Comparison of ENCODE assay signal across 8 cellular contexts in genomic region chr16:87635541-87636049, GRCh38. TPM values are rescaled to one million over a fixed set of nuclear protein-coding genes. Genes with fewer than 3 reads are reported as not detected.
DNase-seq lines count a peak whose midpoint lies in the region; ATAC-seq and TF ChIP-seq lines count a peak whose summit lies in the region.

No MANE protein-coding gene starts in this region.

- no peak overlapping the region for H2AFZ ChIP-seq in DND-41 (ENCODE audit: low read depth, low read length)

- no peak overlapping the region for H3K4me2 ChIP-seq in DND-41 (ENCODE audit: insufficient read depth, low read length)

- 0 out of 2 replicates have a peak, but pooled peaks cover 3% of the 10 kb centered on the region for H3K4me1 ChIP-seq in DND-41 (ENCODE audit: insufficient read depth, low read length)
- H3K4me1 ChIP-seq in heart left ventricle: peaks cover 0 to 15% (median 10%) of the 10 kb centered on the region in 12 donors

- no peak overlapping the region for H3K9ac ChIP-seq in DND-41 (ENCODE audit: low read depth, low read length)

- no peaks in the 10 kb centered on the region for H4K20me1 ChIP-seq in DND-41 (ENCODE audit: insufficient read depth, low read length)

- intact Hi-C loops in heart left ventricle (cut with DNase I): loop anchor here (1.0 to 10.0 kb wide), 14 partner anchors 43 to 321 kb away; partner anchors contain the start of genes MAP1LC3B (in 4 of the 10) and C16orf95 (in 3 of the 10)

- no peaks in the 10 kb centered on the region for H3K79me2 ChIP-seq in DND-41 (ENCODE audit: insufficient read depth, low read length)

- H3K27ac Mint-ChIP-seq in activated naive CD4-positive, alpha-beta T cell treated with anti-CD3 and anti-CD28 coated beads, Interleukin-2, amount 50 U/mL, for 72 hours: peak overlapping the region in 1 of 2 donors; percentile 55

- H3K27me3 ChIP-seq in DND-41 (ENCODE audit: insufficient read depth, low read length, poor library complexity) (peaks cover 9% of the 10 kb centered on the region), heart left ventricle (peaks cover 0 to 21% (median 3%) of the 10 kb centered on the region in 9 donors)

- DNase-seq in DND-41: peak; percentile 65
- DNase-seq in LNCaP clone FGC (ENCODE audit: low read depth): peak; percentile 8
- DNase-seq in T follicular helper cell (ENCODE audit: low read depth): peak; percentile 51
- peak; percentile 71 to 72 for DNase-seq in activated naive CD4-positive, alpha-beta T cell treated with anti-CD3 and anti-CD28 coated beads, Interleukin-2, amount 50 U/mL, for 72 hours (ENCODE audit: low spot score in 2 of 2)
- DNase-seq in heart left ventricle: peak in 4 of 5 donors; percentile 40 to 65 (median 48)
- DNase-seq in retina: peak; percentile 84
- DNase-seq in cortex of kidney (lab: John Stamatoyannopoulos, UW): no peak

- WGBS in heart left ventricle, 4 donors: 6 to 19% (median 17%) methylated on average over 7 to 23 of the region's 23 CpGs

- peaks cover 6% of the 10 kb centered on the region for H3K9me3 ChIP-seq in DND-41 (ENCODE audit: insufficient read depth, low read length, severe bottlenecking)
- H3K9me3 ChIP-seq in heart left ventricle: peaks cover 0 to 12% (median 7%) of the 10 kb centered on the region in 12 donors

- ATAC-seq in DND-41 (ENCODE audit: insufficient read depth, low read depth): peak; percentile 87
- peak; percentile 80 for ATAC-seq in activated naive CD4-positive, alpha-beta T cell treated with anti-CD3 and anti-CD28 coated beads, Interleukin-2, amount 50 U/mL, for 72 hours
- ATAC-seq in heart left ventricle: peak; percentile 63 to 88 (median 78)
- ATAC-seq in GM19397 (IDR thresholded peaks at IDR 0.05; ENCODE audit: unreplicated experiment): no peak

- TF ChIP-seq CTCF in DND-41 (IDR thresholded peaks at IDR 0.05; ENCODE audit: borderline replicate concordance, extremely low read depth, low read length, poor library complexity, severe bottlenecking): peak; percentile 82
- peak; percentile 90 for TF ChIP-seq CTCF in LNCaP clone FGC (IDR thresholded peaks at IDR 0.05; ENCODE audit: control insufficient read depth, extremely low read depth, insufficient read depth)
- TF ChIP-seq CTCF in heart left ventricle (IDR thresholded peaks at IDR 0.05): peak in 11 of 12 donors; percentile 41 to 73 (median 50)

- peaks cover 5 to 8% of the 10 kb centered on the region in 2 donors for H3K9me3 Mint-ChIP-seq in activated naive CD4-positive, alpha-beta T cell treated with anti-CD3 and anti-CD28 coated beads, Interleukin-2, amount 50 U/mL, for 72 hours

- no peak for TF ChIP-seq POLR2A in heart left ventricle (IDR thresholded peaks at IDR 0.05)

- H3K27ac ChIP-seq in DND-41 (ENCODE audit: low read length) (no peak overlapping the region), heart left ventricle (no peak overlapping the region)

- H3K4me3 ChIP-seq in DND-41 (ENCODE audit: low read depth in 1 of 2, low read length in 2 of 2) (no peak overlapping the region), LNCaP clone FGC (ENCODE audit: low read depth, low read length) (no peak overlapping the region), heart left ventricle (peak overlapping the region in 7 of 12 donors; percentile 12 to 41 (median 19))

- peaks cover 0 to 7% of the 10 kb centered on the region in 2 donors for H3K36me3 Mint-ChIP-seq in activated naive CD4-positive, alpha-beta T cell treated with anti-CD3 and anti-CD28 coated beads, Interleukin-2, amount 50 U/mL, for 72 hours

- H3K36me3 ChIP-seq in DND-41 (ENCODE audit: insufficient read depth, low read length): no peaks in the 10 kb centered on the region
- no peaks in the 10 kb centered on the region for H3K36me3 ChIP-seq in heart left ventricle

RNA-seq across cellular contexts. Expression of gene JPH3, which starts 33.3 kb away (rescaled TPM):
- under 1 TPM in 1 of 2 donors, not detected in 1; 0.37 TPM for total RNA-seq in activated naive CD4-positive, alpha-beta T cell treated with anti-CD3 and anti-CD28 coated beads, Interleukin-2, amount 50 U/mL, for 72 hours
- total RNA-seq in heart left ventricle: under 1 TPM in 3 of 9 donors, not detected in 6; 0.12 to 0.58 (median 0.29) TPM
- under 1 TPM in 1 of 2 donors, not detected in 1; 0.03 TPM for polyA plus RNA-seq in heart left ventricle

Comparison
In these comparisons a context has a peak if more than half of its experiments do, and no peak if none do; other contexts are left out.
1. H3K4me3 ChIP-seq: peak in heart left ventricle (7 of 12); none in DND-41 (0 of 2) and LNCaP clone FGC (single experiment).
2. Peak in every context shown above with its lines, with median percentiles within 50 percentile points of each other: CTCF ChIP-seq.